In genomic region chr2:172073518-172073917, GRCh38 we compare ENCODE assay signal across 1 cellular context.
TF ChIP-seq lines count a peak whose summit lies in the region.

No MANE protein-coding gene starts in this region.

TF ChIP-seq in neural cell, 6 proteins besides CTCF, POLR2A, EP300 and RAD21 (continued from another document):
- no peak for TF ChIP-seq REST (IDR thresholded peaks at IDR 0.05; ENCODE audit: borderline replicate concordance)
